In genomic region chr6:159998543-159998942, GRCh38 we compare ENCODE assay signal across 16 cellular contexts.
"Had no signal": no experiment of that assay in that cellular context is flagged by ENCODE, and none has a peak within 500 bp of the region (broad histone marks: within the 10 kb centered on the region; RNA-seq: fewer than 3 reads in every experiment).

No MANE protein-coding gene starts in this region.

- H3K27me3 ChIP-seq: body of pancreas, ovary, upper lobe of left lung had no signal

- H3K36me3 ChIP-seq: ovary, thoracic aorta had no signal

- H3K27me3 Mint-ChIP-seq: activated naive CD8-positive, alpha-beta T cell treated with anti-CD3 and anti-CD28 coated beads, Interleukin-2, amount 10 ng/mL, durations not matched to agents 7 days and 5 days; naive B cell had no signal

- H3K4me3 Mint-ChIP-seq: T-helper 2 cell treated with Interferon-gamma antibody and Interleukin-4, amounts not matched to agents 5 μg/mL and 100 μg/mL, for 36 hours; WTC11 had no signal

- H3K27ac ChIP-seq: body of pancreas, ovary, psoas muscle, SK-N-MC, thoracic aorta, upper lobe of left lung had no signal

- H3K9me3 ChIP-seq: body of pancreas, mucosa of descending colon, ovary, psoas muscle, thoracic aorta, upper lobe of left lung had no signal

- H3K27ac Mint-ChIP-seq: T-helper 2 cell treated with Interferon-gamma antibody and Interleukin-4, amounts not matched to agents 5 μg/mL and 100 μg/mL, for 36 hours had no signal

- H3K4me1 ChIP-seq: body of pancreas had no signal

- H3K4me3 ChIP-seq: body of pancreas, mucosa of descending colon, ovary, psoas muscle, SK-N-MC, thoracic aorta, upper lobe of left lung had no signal

- ATAC-seq: body of pancreas, mucosa of descending colon, psoas muscle, right cardiac atrium had no signal

- DNase-seq: activated CD4-positive, alpha-beta T cell treated with anti-CD3 and anti-CD28 coated beads for 4 hours; activated effector memory CD4-positive, alpha-beta T cell treated with Interleukin-2 at 50 U/mL for 16 hours; activated naive CD8-positive, alpha-beta T cell treated with anti-CD3 and anti-CD28 coated beads, Interleukin-2, amount 10 ng/mL, durations not matched to agents 7 days and 5 days; body of pancreas; caudate nucleus; mesenchymal stem cell; mucosa of descending colon; naive B cell; ovary; psoas muscle; right cardiac atrium; upper lobe of left lung had no signal
